ENCODE assay signal across 18 cellular contexts in the genomic region with DNA sequence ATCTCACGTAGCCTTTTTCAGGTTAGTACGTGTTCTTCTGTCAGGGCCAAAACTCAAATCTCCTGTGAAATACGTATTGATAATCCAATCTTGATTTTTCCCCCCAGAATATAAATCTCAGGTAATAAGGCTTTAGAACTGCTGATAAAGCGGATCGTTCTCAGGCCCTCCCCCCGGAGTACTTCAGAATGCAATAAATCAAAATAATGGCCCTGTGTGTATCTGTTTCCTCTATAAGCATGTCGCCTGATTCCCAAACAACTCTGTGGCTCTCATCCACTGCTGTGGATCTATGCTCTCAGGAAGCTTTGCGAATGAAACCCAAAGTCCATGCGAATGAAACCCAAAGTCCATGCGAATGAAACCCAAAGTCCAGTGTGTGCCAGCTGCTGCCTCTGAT. TPM values are rescaled to one million over a fixed set of nuclear protein-coding genes. Genes with fewer than 3 reads are reported as not detected.
DNase-seq lines count a peak whose midpoint lies in the region; ATAC-seq, FAIRE-seq and TF ChIP-seq lines count a peak whose summit lies in the region.
"Had no signal": no experiment of that assay in that cellular context is flagged by ENCODE, and none has a peak within 500 bp of the region (broad histone marks: within the 10 kb centered on the region; RNA-seq: fewer than 3 reads in every experiment).

No MANE protein-coding gene starts in this region.

- in situ Hi-C loops in gastrocnemius medialis (cut with MboI; ENCODE audit: low sequenced_read_pairs in 4 of 4) = loop anchor here in 2 of 4 donors (10.0 to 25.0 kb wide), 2 partner anchors 293 to 296 kb away; no protein-coding TSS in a partner anchor

- no peak for FAIRE-seq in RCC 7860 (lab: Jason Lieb, UNC)
- FAIRE-seq: GM18507 had no signal

- POLR2A ChIA-PET in PC-9 (lab: Charles Lee; ENCODE audit: unreplicated experiment) = no interaction called here

- H2AFZ ChIP-seq in PC-9 = no peak overlapping the region

- H3F3A ChIP-seq in PC-9 (ENCODE audit: insufficient read depth, low read depth) = no peaks in the 10 kb centered on the region

- no peak for ATAC-seq in gastroesophageal sphincter
- ATAC-seq in gastrocnemius medialis = no peak
- ATAC-seq in GM18505 (IDR thresholded peaks at IDR 0.05; ENCODE audit: unreplicated experiment) = no peak
- ATAC-seq in mucosa of descending colon = no peak

- TSS peak; percentile 24 for BruUV-seq in PC-9 (replicated peaks; lab: Mats Ljungman, UMichigan)

- no peak overlapping the region for H3K4me2 ChIP-seq in PC-9

- H3K4me3 ChIP-seq in PC-9 (no peak overlapping the region), gastroesophageal sphincter (no peak overlapping the region), gastrocnemius medialis (no peak overlapping the region), mucosa of descending colon (no peak overlapping the region)
- H3K4me3 ChIP-seq: HAP-1, SJSA1 had no signal

- H3K9me3 ChIP-seq in PC-9 (ENCODE audit: insufficient read depth, low read depth) (no peaks in the 10 kb centered on the region), gastroesophageal sphincter (no peaks in the 10 kb centered on the region), gastrocnemius medialis (no peaks in the 10 kb centered on the region), mucosa of descending colon (no peaks in the 10 kb centered on the region)
- H3K9me3 ChIP-seq: HAP-1, SJSA1 had no signal

- no peak for TF ChIP-seq CTCF in PC-9 (conservative IDR thresholded peaks at IDR 0.05)
- no peak for TF ChIP-seq CTCF in gastroesophageal sphincter (IDR thresholded peaks at IDR 0.05)
- TF ChIP-seq CTCF in gastrocnemius medialis (IDR thresholded peaks at IDR 0.05 in 4 of 5, conservative IDR thresholded peaks at IDR 0.05 in 1 of 5) = no peak
- no peak for TF ChIP-seq CTCF in mucosa of descending colon (IDR thresholded peaks at IDR 0.05)

- DNase-seq in NCI-H2227 (lab: John Stamatoyannopoulos, UW; ENCODE audit: unreplicated experiment) = peak; percentile 16
- DNase-seq in NCI-H2227 treated with DMSO at 0.1 percent for 48 hours (lab: John Stamatoyannopoulos, UW) = no peak
- no peak for DNase-seq in PC-9
- DNase-seq in gastrocnemius medialis = no peak
- DNase-seq in RCC 7860 (ENCODE audit: low spot score) = no peak
- DNase-seq in mucosa of descending colon = no peak
- DNase-seq: 8988T, IMR-90, Kasumi-1, NCI-H1417 treated with DMSO at 0.1 percent for 48 hours, NCI-H2029, NCI-H748 treated with DMSO at 0.1 percent for 48 hours had no signal

- WGBS in gastroesophageal sphincter (ENCODE audit: low coverage in 1 of 2), 2 donors = 78 to 89% methylated on average over 7 of the region's 10 CpGs

- H3K36me3 ChIP-seq in PC-9 (ENCODE audit: low read depth) (no peaks in the 10 kb centered on the region), gastroesophageal sphincter (peaks cover 0 to 49% of the 10 kb centered on the region in 2 donors), gastrocnemius medialis (peaks cover 0 to 36% of the 10 kb centered on the region in 2 donors), mucosa of descending colon (ENCODE audit: low read depth) (no peaks in the 10 kb centered on the region)
- H3K36me3 ChIP-seq: HAP-1, SJSA1 had no signal

- H3K79me2 ChIP-seq in PC-9 (ENCODE audit: low read depth) = no peaks in the 10 kb centered on the region

- TF ChIP-seq POLR2A in gastroesophageal sphincter (IDR thresholded peaks at IDR 0.05) (no peak), gastrocnemius medialis (IDR thresholded peaks at IDR 0.05) (no peak), GM18505 (IDR thresholded peaks at IDR 0.05; ENCODE audit: borderline replicate concordance, extremely low read depth, insufficient read depth, insufficient read length) (no peak)

- H4K20me1 ChIP-seq in PC-9 (ENCODE audit: insufficient read depth) = no peaks in the 10 kb centered on the region

- intact Hi-C loops in PC-9 (cut with micrococcal nuclease; ENCODE audit: unreplicated experiment) = loop anchor here (10.0 kb wide), 1 partner anchor 716 kb away; no protein-coding TSS in a partner anchor
- intact Hi-C loops in gastrocnemius medialis (cut with DNase I; ENCODE audit: low total_unique reads) = loop anchor here (10.0 kb wide), 2 partner anchors 296 to 376 kb away; no protein-coding TSS in a partner anchor
- intact Hi-C loops in mucosa of descending colon (cut with DNase I, micrococcal nuclease) = no loop called here

- H3K27me3 ChIP-seq in PC-9 (ENCODE audit: insufficient read depth, low read depth) (no peaks in the 10 kb centered on the region), gastroesophageal sphincter (no peaks in the 10 kb centered on the region), gastrocnemius medialis (no peaks in the 10 kb centered on the region)
- H3K27me3 ChIP-seq: SJSA1 had no signal

- no peaks in the 10 kb centered on the region for H3K4me1 ChIP-seq in PC-9 (replicated peaks; ENCODE audit: insufficient read depth)
- peaks cover 0 to 60% (median 20%) of the 10 kb centered on the region in 3 donors for H3K4me1 ChIP-seq in gastroesophageal sphincter
- peaks cover 22 to 29% of the 10 kb centered on the region in 2 donors for H3K4me1 ChIP-seq in gastrocnemius medialis
- H3K4me1 ChIP-seq in mucosa of descending colon (ENCODE audit: low read depth) = no peaks in the 10 kb centered on the region
- H3K4me1 ChIP-seq: HAP-1, SJSA1 had no signal

- CTCF ChIA-PET in PC-9 (lab: Charles Lee) = no interaction called here

- no peak for TF ChIP-seq EP300 in gastroesophageal sphincter (IDR thresholded peaks at IDR 0.05)

- no peaks in the 10 kb centered on the region for H3K9me2 ChIP-seq in PC-9 (ENCODE audit: insufficient read depth)

- H3K27ac ChIP-seq in PC-9 (no peak overlapping the region), gastroesophageal sphincter (peak overlapping the region in 3 of 4 donors; percentile 66 to 75 (median 70)), gastrocnemius medialis (peak overlapping the region in 3 of 4 donors; percentile 29 to 44 (median 29))
- H3K27ac ChIP-seq: C4-2B, SJSA1 had no signal

RNA-seq across cellular contexts. Expression of a gene that starts 49.4 kb away (rescaled TPM):
- total RNA-seq in PC-9 (2021) = 83.6 and 91.4 TPM in 2 replicates
- 100 to 1,000 TPM; 112 to 385 (median 215) TPM for total RNA-seq in gastroesophageal sphincter
- 100 to 1,000 TPM; 245 to 391 (median 274) TPM for total RNA-seq in gastrocnemius medialis
- 100 to 1,000 TPM in 2 of 3 donors, 10 to 100 TPM in 1; 58.0 to 152 (median 117) TPM for total RNA-seq in mucosa of descending colon

Comparison
In these comparisons a context has a peak if more than half of its experiments do, and no peak if none do; other contexts are left out.
1. intact Hi-C loops: an anchor here in PC-9 (10.0 kb wide) and gastrocnemius medialis (10.0 kb wide); none called in mucosa of descending colon.